In the genomic region with DNA sequence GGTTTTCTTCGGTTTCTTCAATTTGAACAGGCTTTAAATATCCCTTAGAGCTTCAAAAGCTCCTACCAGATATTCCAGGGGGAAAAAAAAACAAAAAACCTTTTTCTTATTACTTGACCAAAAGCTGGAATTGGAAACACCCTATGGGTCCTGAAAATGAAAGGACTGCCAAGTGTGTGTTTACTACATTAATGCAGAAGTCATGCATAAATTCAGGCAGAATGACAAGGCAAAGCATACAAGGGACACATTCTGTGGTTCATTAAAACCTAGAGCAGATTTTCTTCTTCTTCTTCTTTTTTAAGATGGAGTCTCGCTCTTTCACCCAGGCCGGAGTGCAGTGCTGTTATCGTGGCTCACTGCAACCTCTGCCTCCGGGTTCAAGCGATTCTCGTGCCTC, we compare ENCODE assay signal across 27 cellular contexts.
"Had no signal": no experiment of that assay in that cellular context is flagged by ENCODE, and none has a peak within 500 bp of the region (broad histone marks: within the 10 kb centered on the region; RNA-seq: fewer than 3 reads in every experiment).

No MANE protein-coding gene starts in this region.

- H3K9me3 ChIP-seq: mucosa of descending colon, testis had no signal

- H3K9me3 Mint-ChIP-seq: activated CD4-positive, alpha-beta T cell treated with anti-CD3 and anti-CD28 coated beads, Interleukin-2, amount 10 ng/mL, durations not matched to agents 7 days and 5 days; activated CD8-positive, alpha-beta T cell treated with anti-CD3 and anti-CD28 coated beads for 36 hours; activated naive CD8-positive, alpha-beta T cell treated with anti-CD3 and anti-CD28 coated beads for 36 hours; activated T-helper 1 cell treated with anti-CD3 and anti-CD28 coated beads, Interleukin-12 subunit alpha, Interleukin-12 subunit beta, Interleukin-2, Interleukin-4 antibody, amounts not matched to agents 30 ng/mL and 10 ng/mL and 1 ng/mL, durations not matched to agents 14 hours and 24 hours and 36 hours; neural crest cell; stimulated activated effector memory CD8-positive, alpha-beta T cell treated with anti-CD3 and anti-CD28 coated beads, Interleukin-12 subunit alpha, Interleukin-12 subunit beta, amount 100 ng/mL, for 72 hours had no signal

- ATAC-seq: activated CD4-positive, CD25-positive, alpha-beta regulatory T cell treated with anti-CD3 and anti-CD28 coated beads, Interleukin-2, amount 50 U/mL, for 24 hours; activated CD8-positive, alpha-beta T cell treated with anti-CD3 and anti-CD28 coated beads for 36 hours; left cardiac atrium; mucosa of descending colon; sciatic nerve; stimulated activated effector memory CD8-positive, alpha-beta T cell treated with anti-CD3 and anti-CD28 coated beads, Interleukin-12 subunit alpha, Interleukin-12 subunit beta, amount 100 ng/mL, for 72 hours; T-helper 17 cell had no signal

- H3K27me3 ChIP-seq: testis had no signal

- H3K27me3 Mint-ChIP-seq: activated CD4-positive, alpha-beta T cell treated with anti-CD3 and anti-CD28 coated beads, Interleukin-2, amount 10 ng/mL, durations not matched to agents 7 days and 5 days; activated CD8-positive, alpha-beta T cell treated with anti-CD3 and anti-CD28 coated beads for 36 hours; activated naive CD8-positive, alpha-beta T cell treated with anti-CD3 and anti-CD28 coated beads for 36 hours; T-helper 17 cell had no signal

- H3K27ac Mint-ChIP-seq: activated CD4-positive, alpha-beta T cell treated with anti-CD3 and anti-CD28 coated beads, Interleukin-2, amount 10 ng/mL, durations not matched to agents 7 days and 5 days; activated naive CD8-positive, alpha-beta T cell treated with anti-CD3 and anti-CD28 coated beads for 36 hours; activated T-helper 1 cell treated with anti-CD3 and anti-CD28 coated beads, Interleukin-12 subunit alpha, Interleukin-12 subunit beta, Interleukin-2, Interleukin-4 antibody, amounts not matched to agents 30 ng/mL and 10 ng/mL and 1 ng/mL, durations not matched to agents 14 hours and 24 hours and 36 hours; type B pancreatic cell had no signal

- H3K4me3 Mint-ChIP-seq: activated CD4-positive, alpha-beta T cell treated with anti-CD3 and anti-CD28 coated beads, Interleukin-2, amount 10 ng/mL, durations not matched to agents 7 days and 5 days; activated CD8-positive, alpha-beta T cell treated with anti-CD3 and anti-CD28 coated beads for 36 hours; activated naive CD8-positive, alpha-beta T cell treated with anti-CD3 and anti-CD28 coated beads for 36 hours; activated T-helper 1 cell treated with anti-CD3 and anti-CD28 coated beads, Interleukin-12 subunit alpha, Interleukin-12 subunit beta, Interleukin-2, Interleukin-4 antibody, amounts not matched to agents 30 ng/mL and 10 ng/mL and 1 ng/mL, durations not matched to agents 14 hours and 24 hours and 36 hours; neural crest cell; T-helper 17 cell; type B pancreatic cell had no signal

- DNase-seq: activated CD4-positive, alpha-beta T cell treated with anti-CD3 and anti-CD28 coated beads, Interleukin-2, amount 10 ng/mL, durations not matched to agents 7 days and 5 days; activated CD8-positive, alpha-beta T cell treated with anti-CD3 and anti-CD28 coated beads for 36 hours; activated naive CD4-positive, alpha-beta T cell treated with Interleukin-2 at 50 U/mL for 16 hours; activated naive CD8-positive, alpha-beta T cell treated with anti-CD3 and anti-CD28 coated beads for 36 hours; cerebellar nuclear complex; foreskin melanocyte; hypothalamus; left cardiac atrium; mesenchymal stem cell; mucosa of descending colon; occipital lobe; small intestine; stimulated activated CD4-positive, alpha-beta T cell treated with anti-CD3 and anti-CD28 coated beads, Interleukin-2, amount 100 ng/mL, for 24 hours; SW 1271; T-helper 17 cell; testis had no signal

- H3K27ac ChIP-seq: epithelial cell of prostate, SK-N-MC, VCaP had no signal

- H3K4me1 ChIP-seq: testis had no signal

- H3K4me3 ChIP-seq: coronary artery, mucosa of descending colon, SK-N-MC, testis had no signal

- H3K36me3 Mint-ChIP-seq: stimulated activated effector memory CD8-positive, alpha-beta T cell treated with anti-CD3 and anti-CD28 coated beads, Interleukin-12 subunit alpha, Interleukin-12 subunit beta, amount 100 ng/mL, for 72 hours; type B pancreatic cell had no signal

- FAIRE-seq: islet of Langerhans, small intestine had no signal
